22 cellular contexts compared by ENCODE assay signal in the genomic region with DNA sequence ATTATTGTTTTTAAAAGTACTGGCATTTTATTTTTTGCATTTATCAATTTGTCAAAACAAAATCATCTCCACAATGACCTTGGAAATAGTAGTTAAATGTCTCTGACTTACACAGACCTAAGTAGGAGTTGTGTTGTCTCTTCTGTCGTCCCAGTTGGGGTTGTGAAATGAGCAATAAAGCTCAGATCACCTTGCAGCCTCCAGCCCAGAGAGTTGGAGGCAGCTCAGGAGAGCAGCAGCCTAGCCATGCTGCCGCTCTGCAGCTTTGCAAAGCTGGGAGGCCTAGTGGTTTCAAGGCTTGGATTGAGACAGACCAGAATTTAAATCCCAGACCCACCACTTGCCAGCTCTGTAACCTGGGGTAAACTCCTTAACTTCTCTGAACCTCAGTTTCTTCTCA.
DNase-seq lines count a peak whose midpoint lies in the region; ATAC-seq and TF ChIP-seq lines count a peak whose summit lies in the region.
"Had no signal": no experiment of that assay in that cellular context is flagged by ENCODE, and none has a peak within 500 bp of the region (broad histone marks: within the 10 kb centered on the region; RNA-seq: fewer than 3 reads in every experiment).

No MANE protein-coding gene starts in this region.

- WGBS in right lobe of liver (ENCODE audit: insufficient coverage, low coverage, low lambda C conversion rate, missing lambda C conversion rate) = 10% methylated on average over 1 of the region's 2 CpGs
- 40 to 54% (median 47%) methylated on average over 2 of the region's 2 CpGs for WGBS in stomach, 5 donors

- H3K4me1 ChIP-seq in right lobe of liver (peaks cover 0 to 80% (median 38%) of the 10 kb centered on the region in 4 donors), stomach (peaks cover 41 to 95% (median 86%) of the 10 kb centered on the region in 4 donors)

- H3K27me3 ChIP-seq in right lobe of liver (no peaks in the 10 kb centered on the region), stomach (no peaks in the 10 kb centered on the region)
- H3K27me3 ChIP-seq: brain microvascular endothelial cell, spleen had no signal

- H3K4me1 Mint-ChIP-seq in brain = peaks cover 60% of the 10 kb centered on the region
- H3K4me1 Mint-ChIP-seq: activated B cell treated with CpG ODN at 0.5 μM for 24 hours, naive B cell had no signal

- TF ChIP-seq CTCF in brain (conservative IDR thresholded peaks at IDR 0.05) = no peak
- TF ChIP-seq CTCF in right lobe of liver (IDR thresholded peaks at IDR 0.05) = no peak
- no peak for TF ChIP-seq CTCF in stomach (IDR thresholded peaks at IDR 0.05)

- H3K27ac Mint-ChIP-seq in brain = peak overlapping the region in 3 of 5 experiments; percentile 19 to 66 (median 60)
- H3K27ac Mint-ChIP-seq: activated B cell treated with CpG ODN at 0.5 μM for 24 hours; activated CD8-positive, alpha-beta T cell treated with anti-CD3 and anti-CD28 coated beads, Interleukin-2, amount 10 ng/mL, durations not matched to agents 7 days and 5 days; activated naive CD8-positive, alpha-beta T cell; activated T-cell treated with anti-CD3 and anti-CD28 coated beads, Interleukin-2, amount 50 U/mL, for 72 hours; naive B cell; T-helper 1 cell treated with Interleukin-12 subunit alpha and Interleukin-12 subunit beta and Interleukin-4 antibody, amounts not matched to agents 30 μg/mL and 1 μg/mL, for 36 hours had no signal

- TF ChIP-seq EP300 in stomach (IDR thresholded peaks at IDR 0.05) = no peak

- H3K36me3 ChIP-seq in right lobe of liver = no peaks in the 10 kb centered on the region
- H3K36me3 ChIP-seq in stomach = no peaks in the 10 kb centered on the region
- H3K36me3 ChIP-seq: brain microvascular endothelial cell, HAP-1, spleen had no signal

- H3K9me3 Mint-ChIP-seq in brain = peaks cover 0 to 6% (median 0%) of the 10 kb centered on the region in 5 experiments
- H3K9me3 Mint-ChIP-seq: activated T-cell treated with anti-CD3 and anti-CD28 coated beads, Interleukin-2, amount 50 U/mL, for 72 hours had no signal

- no peaks in the 10 kb centered on the region for H3K9me3 ChIP-seq in right lobe of liver
- no peaks in the 10 kb centered on the region for H3K9me3 ChIP-seq in stomach
- H3K9me3 ChIP-seq: HAP-1, spleen had no signal

- no peak overlapping the region for H3K4me3 Mint-ChIP-seq in brain
- H3K4me3 Mint-ChIP-seq: activated B cell treated with CpG ODN at 0.5 μM for 24 hours; activated CD8-positive, alpha-beta T cell treated with anti-CD3 and anti-CD28 coated beads, Interleukin-2, amount 10 ng/mL, durations not matched to agents 7 days and 5 days; activated naive CD8-positive, alpha-beta T cell; activated T-cell treated with anti-CD3 and anti-CD28 coated beads, Interleukin-2, amount 50 U/mL, for 72 hours; naive B cell; T-helper 1 cell treated with Interleukin-12 subunit alpha and Interleukin-12 subunit beta and Interleukin-4 antibody, amounts not matched to agents 30 μg/mL and 1 μg/mL, for 36 hours had no signal

- intact Hi-C loops in right lobe of liver (cut with DNase I) (no loop called here), stomach (cut with DNase I; ENCODE audit: low total_unique reads) (no loop called here)

- no peaks in the 10 kb centered on the region for H3K27me3 Mint-ChIP-seq in brain
- H3K27me3 Mint-ChIP-seq: activated naive CD8-positive, alpha-beta T cell had no signal

- peaks cover 15% of the 10 kb centered on the region for H3K36me3 Mint-ChIP-seq in brain
- H3K36me3 Mint-ChIP-seq: naive B cell had no signal

- no peak overlapping the region for H3K4me3 ChIP-seq in right lobe of liver
- H3K4me3 ChIP-seq in stomach = no peak overlapping the region
- H3K4me3 ChIP-seq: HAP-1, spleen had no signal

- DNase-seq in HuH-7 (ENCODE audit: low spot score) = peak; percentile 46
- DNase-seq in right lobe of liver = no peak
- no peak for DNase-seq in stomach
- DNase-seq in KG1 (lab: John Stamatoyannopoulos, UW) = no peak
- no peak for DNase-seq in DMS53 treated with DMSO at 0.1 percent for 48 hours (lab: John Stamatoyannopoulos, UW; ENCODE audit: unreplicated experiment)
- no peak for DNase-seq in NK-92 treated with Interleukin-12 subunit alpha and Interleukin-12 subunit beta, amount 100 ng/mL, for 24 hours (lab: John Stamatoyannopoulos, UW)
- DNase-seq: activated B cell treated with CpG ODN at 0.5 μM for 24 hours; activated CD8-positive, alpha-beta T cell treated with anti-CD3 and anti-CD28 coated beads, Interleukin-2, amount 10 ng/mL, durations not matched to agents 7 days and 5 days; activated T-cell treated with anti-CD3 and anti-CD28 coated beads, Interleukin-2, amount 50 U/mL, for 72 hours; brain microvascular endothelial cell; cortex of kidney; left ventricle myocardium superior; naive B cell; NCI-H446; SIG-M5; spleen; stimulated activated CD8-positive, alpha-beta memory T cell treated with anti-CD3 and anti-CD28 coated beads, Interleukin-4, amount 100 ng/mL, for 48 hours had no signal

- H3K27ac ChIP-seq in right lobe of liver (peak overlapping the region; percentile 39 to 63 (median 59)), stomach (peak overlapping the region; percentile 69 to 89 (median 81))
- H3K27ac ChIP-seq: brain microvascular endothelial cell, spleen had no signal

- TF ChIP-seq POLR2A in right lobe of liver (IDR thresholded peaks at IDR 0.05) (no peak), stomach (IDR thresholded peaks at IDR 0.05) (no peak)

- ATAC-seq in right lobe of liver (no peak), GM21576 (IDR thresholded peaks at IDR 0.05; ENCODE audit: unreplicated experiment) (no peak)
- ATAC-seq: activated CD8-positive, alpha-beta T cell treated with anti-CD3 and anti-CD28 coated beads, Interleukin-2, amount 10 ng/mL, durations not matched to agents 7 days and 5 days; activated T-cell treated with anti-CD3 and anti-CD28 coated beads, Interleukin-2, amount 50 U/mL, for 72 hours had no signal
